Comparison of ENCODE assay signal across 1 cellular context in genomic region chr1:10606070-10606469, GRCh38.
TF ChIP-seq lines count a peak whose summit lies in the region.

No MANE protein-coding gene starts in this region.

TF ChIP-seq in WTC11, 78 proteins besides CTCF, POLR2A, EP300 and RAD21 (continued from another document):
- TF ChIP-seq USF2 (CRISPR knock-in tag; IDR thresholded peaks at IDR 0.05) (no peak), SOX15 (CRISPR knock-in tag; IDR thresholded peaks at IDR 0.05) (no peak)
